ENCODE assay signal across 18 cellular contexts in genomic region chr11:75919525-75919924, GRCh38.
DNase-seq lines count a peak whose midpoint lies in the region; ATAC-seq, FAIRE-seq and TF ChIP-seq lines count a peak whose summit lies in the region.
"Had no signal": no experiment of that assay in that cellular context is flagged by ENCODE, and none has a peak within 500 bp of the region (broad histone marks: within the 10 kb centered on the region; RNA-seq: fewer than 3 reads in every experiment).

No MANE protein-coding gene starts in this region.

- H3K27ac Mint-ChIP-seq in activated naive CD4-positive, alpha-beta T cell treated with anti-CD3 and anti-CD28 coated beads, Interleukin-2, amount 10 ng/mL, durations not matched to agents 7 days and 5 days, result no peak overlapping the region
- no peak overlapping the region for H3K27ac Mint-ChIP-seq in activated naive CD4-positive, alpha-beta T cell treated with anti-CD3 and anti-CD28 coated beads for 36 hours
- H3K27ac Mint-ChIP-seq: activated T-helper 17 cell treated with anti-CD3 and anti-CD28 coated beads, Interleukin-2, amount 50 U/mL, for 72 hours had no signal

- H3K4ac ChIP-seq in IMR-90 (ENCODE audit: low read depth, low read length), result no peak overlapping the region

- no peak overlapping the region for H2BK15ac ChIP-seq in IMR-90 (ENCODE audit: low read depth, low read length)

- no peaks in the 10 kb centered on the region for H3K27me3 Mint-ChIP-seq in activated naive CD4-positive, alpha-beta T cell treated with anti-CD3 and anti-CD28 coated beads, Interleukin-2, amount 10 ng/mL, durations not matched to agents 7 days and 5 days
- H3K27me3 Mint-ChIP-seq in activated naive CD4-positive, alpha-beta T cell treated with anti-CD3 and anti-CD28 coated beads for 36 hours (ENCODE audit: low read depth), result no peaks in the 10 kb centered on the region
- H3K27me3 Mint-ChIP-seq: activated T-helper 17 cell treated with anti-CD3 and anti-CD28 coated beads, Interleukin-2, amount 50 U/mL, for 72 hours had no signal

- H3K9ac ChIP-seq in IMR-90 (ENCODE audit: low read depth, low read length) (no peak overlapping the region), adipocyte (ENCODE audit: low read length) (peak overlapping the region; percentile 48)
- H3K9ac ChIP-seq: BLaER1 treated with 17β-estradiol and CSF1 and Interleukin-3, amounts not matched to agents 10 nM and 100 nM had no signal

- no peak overlapping the region for H3K23ac ChIP-seq in IMR-90 (ENCODE audit: low read depth, low read length)

- H3K9me3 ChIP-seq in IMR-90 (ENCODE audit: control insufficient read depth, insufficient read depth, low read length), result no peaks in the 10 kb centered on the region
- no peaks in the 10 kb centered on the region for H3K9me3 ChIP-seq in adipocyte (ENCODE audit: control insufficient read depth, low read length)
- no peaks in the 10 kb centered on the region for H3K9me3 ChIP-seq in right cardiac atrium (ENCODE audit: control insufficient read depth, low read length)
- no peaks in the 10 kb centered on the region for H3K9me3 ChIP-seq in small intestine (ENCODE audit: control insufficient read depth, low read depth)
- H3K9me3 ChIP-seq: BLaER1 treated with 17β-estradiol and CSF1 and Interleukin-3, amounts not matched to agents 10 nM and 100 nM had no signal

- H3K18ac ChIP-seq in IMR-90 (ENCODE audit: low read depth, low read length), result no peak overlapping the region

- no peaks in the 10 kb centered on the region for H3K27me3 ChIP-seq in IMR-90 (ENCODE audit: control insufficient read depth, insufficient read depth, low read length)
- no peaks in the 10 kb centered on the region for H3K27me3 ChIP-seq in adipocyte (replicated peaks; ENCODE audit: control insufficient read depth, insufficient read depth, low read length)
- no peaks in the 10 kb centered on the region for H3K27me3 ChIP-seq in right cardiac atrium (ENCODE audit: control insufficient read depth, insufficient read depth)
- H3K27me3 ChIP-seq in small intestine (ENCODE audit: control insufficient read depth in 2 of 2, insufficient read depth in 2 of 2, low read length in 2 of 2), result no peaks in the 10 kb centered on the region
- H3K27me3 ChIP-seq: BLaER1 treated with 17β-estradiol and CSF1 and Interleukin-3, amounts not matched to agents 10 nM and 100 nM had no signal

- no peak overlapping the region for H4K5ac ChIP-seq in IMR-90 (ENCODE audit: low read depth, low read length)

- H2BK120ac ChIP-seq in IMR-90 (ENCODE audit: low read depth, low read length), result no peak overlapping the region

- DNase-seq in IMR-90 (peak; percentile 20), adipocyte (ENCODE audit: low read depth) (peak; percentile 42), right cardiac atrium (no peak), small intestine (peak; percentile 21), lower leg skin (ENCODE audit: low spot score in 2 of 2) (no peak)
- DNase-seq in activated naive CD4-positive, alpha-beta T cell treated with anti-CD3 and anti-CD28 coated beads, Interleukin-2, amount 10 ng/mL, durations not matched to agents 7 days and 5 days, result no peak
- no peak for DNase-seq in activated naive CD4-positive, alpha-beta T cell treated with anti-CD3 and anti-CD28 coated beads for 36 hours
- DNase-seq: activated CD4-positive, alpha-beta T cell treated with anti-CD3 and anti-CD28 coated beads, Interleukin-2, amount 50 U/mL, for 4 hours; DMS79 treated with DMSO at 0.1 percent for 48 hours; kidney; NCI-H1417; NCI-H510A; stimulated activated CD4-positive, alpha-beta T cell treated with anti-CD3 and anti-CD28 coated beads, Interleukin-4, amount 100 ng/mL, for 1 hour had no signal

- no peaks in the 10 kb centered on the region for H3K79me1 ChIP-seq in IMR-90 (ENCODE audit: low read depth in 1 of 2, low read length in 2 of 2)

- dilution Hi-C loops in IMR-90 (cut with HindIII; ENCODE audit: low sequenced_read_pairs, unreplicated experiment), result no loop called here

- in situ Hi-C loops in IMR-90 (cut with MboI; ENCODE audit: low sequenced_read_pairs), result no loop called here

- H3K4me2 ChIP-seq in IMR-90 (ENCODE audit: low read depth, low read length), result peak overlapping the region; percentile 57
- H3K4me2 ChIP-seq: BLaER1 treated with 17β-estradiol and CSF1 and Interleukin-3, amounts not matched to agents 10 nM and 100 nM had no signal

- no TSS peak for BruUV-seq in IMR-90 (replicated peaks; lab: Mats Ljungman, UMichigan)

- no peak overlapping the region for H3K4me3 Mint-ChIP-seq in activated naive CD4-positive, alpha-beta T cell treated with anti-CD3 and anti-CD28 coated beads, Interleukin-2, amount 10 ng/mL, durations not matched to agents 7 days and 5 days
- H3K4me3 Mint-ChIP-seq in activated naive CD4-positive, alpha-beta T cell treated with anti-CD3 and anti-CD28 coated beads for 36 hours, result no peak overlapping the region
- H3K4me3 Mint-ChIP-seq: activated T-helper 17 cell treated with anti-CD3 and anti-CD28 coated beads, Interleukin-2, amount 50 U/mL, for 72 hours had no signal

- H3K4me1 ChIP-seq in IMR-90 (ENCODE audit: control insufficient read depth, insufficient read depth, low read length), result peaks cover 2% of the 10 kb centered on the region
- peaks cover 35% of the 10 kb centered on the region for H3K4me1 ChIP-seq in adipocyte (ENCODE audit: control insufficient read depth, insufficient read depth, low read length)
- H3K4me1 ChIP-seq in right cardiac atrium (ENCODE audit: control insufficient read depth, insufficient read depth, low read length), result no peaks in the 10 kb centered on the region
- H3K4me1 ChIP-seq in small intestine (ENCODE audit: control insufficient read depth in 2 of 2, insufficient read depth in 1 of 2, low read depth in 1 of 2, low read length in 1 of 2), result no peaks in the 10 kb centered on the region
- H3K4me1 ChIP-seq: BLaER1 treated with 17β-estradiol and CSF1 and Interleukin-3, amounts not matched to agents 10 nM and 100 nM had no signal

- H3K14ac ChIP-seq in IMR-90 (replicated peaks; ENCODE audit: low read depth, low read length), result no peak overlapping the region

- no peak overlapping the region for H4K91ac ChIP-seq in IMR-90 (ENCODE audit: insufficient read depth, low read depth, low read length)

- H3K27ac ChIP-seq in IMR-90 (ENCODE audit: insufficient read depth, low read length) (no peak overlapping the region), right cardiac atrium (ENCODE audit: low read length) (no peak overlapping the region), small intestine (ENCODE audit: low read depth in 1 of 2, low read length in 1 of 2) (peak overlapping the region in 1 of 2 donors; percentile 55)
- H3K27ac ChIP-seq: BLaER1 treated with 17β-estradiol and CSF1 and Interleukin-3, amounts not matched to agents 10 nM and 100 nM; RWPE1 had no signal

- ATAC-seq in IMR-90 (ENCODE audit: low read depth) (peak; percentile 42), right cardiac atrium (peak; percentile 61 to 88), HG03196 (IDR thresholded peaks at IDR 0.05; ENCODE audit: unreplicated experiment) (no peak)
- ATAC-seq: activated T-helper 17 cell treated with anti-CD3 and anti-CD28 coated beads, Interleukin-2, amount 50 U/mL, for 72 hours had no signal

- no peak overlapping the region for H3K56ac ChIP-seq in IMR-90 (ENCODE audit: extremely low read depth, insufficient read depth, low read length)

- no peaks in the 10 kb centered on the region for H4K20me1 ChIP-seq in IMR-90 (ENCODE audit: insufficient read depth, low read length)

- H3K9me1 ChIP-seq in IMR-90 (ENCODE audit: insufficient read depth, low read length), result no peaks in the 10 kb centered on the region

- no peak for TF ChIP-seq RAD21 in IMR-90 (IDR thresholded peaks at IDR 0.05; ENCODE audit: low read length)

- no peak overlapping the region for H2AK9ac ChIP-seq in IMR-90 (replicated peaks; ENCODE audit: low read depth, low read length, poor library complexity)

- H3K9me3 Mint-ChIP-seq in activated naive CD4-positive, alpha-beta T cell treated with anti-CD3 and anti-CD28 coated beads, Interleukin-2, amount 10 ng/mL, durations not matched to agents 7 days and 5 days, result no peaks in the 10 kb centered on the region
- H3K9me3 Mint-ChIP-seq in activated naive CD4-positive, alpha-beta T cell treated with anti-CD3 and anti-CD28 coated beads for 36 hours, result no peaks in the 10 kb centered on the region
- H3K9me3 Mint-ChIP-seq: activated T-helper 17 cell treated with anti-CD3 and anti-CD28 coated beads, Interleukin-2, amount 50 U/mL, for 72 hours had no signal

- intact Hi-C loops in IMR-90 (cut with micrococcal nuclease) (no loop called here), right cardiac atrium (cut with DNase I) (no loop called here), lower leg skin (cut with DNase I; ENCODE audit: low total_unique reads) (no loop called here)
- intact Hi-C loops in activated naive CD4-positive, alpha-beta T cell treated with anti-CD3 and anti-CD28 coated beads for 36 hours (cut with micrococcal nuclease), result no loop called here

- H2AK5ac ChIP-seq in IMR-90 (ENCODE audit: low read depth, low read length), result no peak overlapping the region

- H2BK20ac ChIP-seq in IMR-90 (ENCODE audit: low read depth, low read length), result no peak overlapping the region

- TF ChIP-seq POLR2A in IMR-90 (IDR thresholded peaks at IDR 0.05; ENCODE audit: low read depth, low read length) (no peak), lower leg skin (IDR thresholded peaks at IDR 0.05) (no peak)

- H3K4me3 ChIP-seq in IMR-90 (ENCODE audit: insufficient read depth, low read depth, low read length) (no peak overlapping the region), adipocyte (ENCODE audit: low read length) (peak overlapping the region; percentile 25), right cardiac atrium (ENCODE audit: low read length) (no peak overlapping the region), small intestine (ENCODE audit: low read depth in 1 of 2, low read length in 2 of 2) (no peak overlapping the region), lower leg skin (ENCODE audit: low read depth, poor library complexity, severe bottlenecking) (no peak overlapping the region)
- H3K4me3 ChIP-seq: BLaER1 treated with 17β-estradiol and CSF1 and Interleukin-3, amounts not matched to agents 10 nM and 100 nM had no signal

- FAIRE-seq in small intestine (lab: Jason Lieb, UNC), result no peak
- FAIRE-seq: astrocyte, kidney had no signal

- no peak for TF ChIP-seq CTCF in IMR-90 (conservative IDR thresholded peaks at IDR 0.05; ENCODE audit: low read depth, low read length)
- TF ChIP-seq CTCF in lower leg skin (IDR thresholded peaks at IDR 0.05), result no peak

- H2BK5ac ChIP-seq in IMR-90 (ENCODE audit: low read depth, low read length, poor library complexity, severe bottlenecking), result no peak overlapping the region

- no peak overlapping the region for H2AFZ ChIP-seq in IMR-90 (replicated peaks; ENCODE audit: low read length, poor library complexity)

- H4K8ac ChIP-seq in IMR-90 (ENCODE audit: low read depth in 2 of 2, low read length in 2 of 2), result no peak overlapping the region

- H3K4me1 Mint-ChIP-seq in activated naive CD4-positive, alpha-beta T cell treated with anti-CD3 and anti-CD28 coated beads, Interleukin-2, amount 10 ng/mL, durations not matched to agents 7 days and 5 days, result peaks cover 2% of the 10 kb centered on the region
- H3K4me1 Mint-ChIP-seq in activated naive CD4-positive, alpha-beta T cell treated with anti-CD3 and anti-CD28 coated beads for 36 hours (ENCODE audit: low read depth), result peaks cover 4% of the 10 kb centered on the region

- CTCF ChIA-PET in IMR-90 (lab: Yijun Ruan, JAX), result interaction anchor here (1.4 kb wide), 1 partner anchor 288 kb away, joined by 3 read pairs; no protein-coding TSS in a partner anchor
- CTCF ChIA-PET in activated naive CD4-positive, alpha-beta T cell treated with anti-CD3 and anti-CD28 coated beads, Interleukin-2, amount 10 ng/mL, durations not matched to agents 7 days and 5 days (lab: Charles Lee), result no interaction called here
- CTCF ChIA-PET in activated naive CD4-positive, alpha-beta T cell treated with anti-CD3 and anti-CD28 coated beads for 36 hours (lab: Charles Lee), result no interaction called here

- POLR2A ChIA-PET in IMR-90 (lab: Charles Lee; ENCODE audit: unreplicated experiment), result no interaction called here

- 83% methylated on average over 1 of the region's 2 CpGs; no CpG with 5 or more reads in 1 of the 2 experiments for WGBS in IMR-90 (ENCODE audit: extremely low coverage in 2 of 2, insufficient read length in 1 of 2), 2 experiments
- 46% methylated on average over 2 of the region's 2 CpGs for WGBS in right cardiac atrium
- 44 to 54% (median 51%) methylated on average over 2 of the region's 2 CpGs for WGBS in small intestine, 3 donors
- 35% methylated on average over 2 of the region's 2 CpGs for WGBS in lower leg skin, 2 donors

- no peaks in the 10 kb centered on the region for H3K36me3 ChIP-seq in IMR-90 (ENCODE audit: control insufficient read depth, insufficient read depth, low read length)
- H3K36me3 ChIP-seq in adipocyte (ENCODE audit: control insufficient read depth, insufficient read depth, low read length, severe bottlenecking), result no peaks in the 10 kb centered on the region
- H3K36me3 ChIP-seq in small intestine (ENCODE audit: control insufficient read depth in 2 of 2, insufficient read depth in 2 of 2, low read length in 2 of 2), result no peaks in the 10 kb centered on the region

- H3K36me3 Mint-ChIP-seq in activated naive CD4-positive, alpha-beta T cell treated with anti-CD3 and anti-CD28 coated beads, Interleukin-2, amount 10 ng/mL, durations not matched to agents 7 days and 5 days, result peaks cover 4% of the 10 kb centered on the region
- H3K36me3 Mint-ChIP-seq in activated naive CD4-positive, alpha-beta T cell treated with anti-CD3 and anti-CD28 coated beads for 36 hours (ENCODE audit: low read depth), result peaks cover 9% of the 10 kb centered on the region

Comparison
In these comparisons a context has a peak if more than half of its experiments do, and no peak if none do; other contexts are left out.
1. DNase-seq: peak in IMR-90 (single experiment), adipocyte (single experiment) and small intestine (single experiment); none in right cardiac atrium (0 of 3), lower leg skin (0 of 2), activated naive CD4-positive, alpha-beta T cell treated with anti-CD3 and anti-CD28 coated beads, Interleukin-2, amount 10 ng/mL, durations not matched to agents 7 days and 5 days (single experiment) and activated naive CD4-positive, alpha-beta T cell treated with anti-CD3 and anti-CD28 coated beads for 36 hours (single experiment).